ENCODE assay signal across 8 cellular contexts in genomic region chr3:119352863-119353527, GRCh38. TPM values are rescaled to one million over a fixed set of nuclear protein-coding genes. Genes with fewer than 3 reads are reported as not detected.
A peak's percentile ranks its signal among the peaks of the same experiment; 100 is the strongest.
DNase-seq lines count a peak whose midpoint lies in the region; ATAC-seq, FAIRE-seq and TF ChIP-seq lines count a peak whose summit lies in the region.

No MANE protein-coding gene starts in this region.

- H3K4me1 Mint-ChIP-seq in activated T-cell treated with anti-CD3 and anti-CD28 coated beads, Interleukin-2, amount 50 U/mL, for 4 hours (ENCODE audit: low read depth): peaks cover 36% of the 10 kb centered on the region

- no peaks in the 10 kb centered on the region for H3K36me3 ChIP-seq in keratinocyte (ENCODE audit: control insufficient read depth in 2 of 2, extremely low read depth in 1 of 2, insufficient read depth in 2 of 2, low read length in 2 of 2)

- H3K27ac ChIP-seq in HL-60 (replicated peaks) (no peak overlapping the region), keratinocyte (ENCODE audit: control insufficient read depth, insufficient read depth, low read length) (no peak overlapping the region)

- dilution Hi-C loops in keratinocyte (cut with MboI; ENCODE audit: extremely low pct_ligation_motif_present, low sequenced_read_pairs): no loop called here

- no peak for TF ChIP-seq CTCF in HL-60 (IDR thresholded peaks at IDR 0.05; ENCODE audit: insufficient read depth, low read length)
- peak in 2 of 3 experiments; percentile 20 to 27 for TF ChIP-seq CTCF in keratinocyte (optimal IDR thresholded peaks at IDR 0.05 in 1 of 3, IDR thresholded peaks at IDR 0.05 in 1 of 3, conservative IDR thresholded peaks at IDR 0.05 in 1 of 3; ENCODE audit: extremely low read depth in 1 of 3, insufficient read depth in 2 of 3, low read length in 3 of 3)

- H3K4me2 ChIP-seq in keratinocyte (ENCODE audit: control insufficient read depth, extremely low read depth, insufficient read depth, low read depth, low read length): no peak overlapping the region

- H3K4me1 ChIP-seq in keratinocyte (ENCODE audit: control insufficient read depth, extremely low read depth, insufficient read depth, low read length): peaks cover 4% of the 10 kb centered on the region

- FAIRE-seq in keratinocyte (lab: Jason Lieb, UNC): peak; percentile 39

- no peaks in the 10 kb centered on the region for H3K9me3 Mint-ChIP-seq in activated T-cell treated with anti-CD3 and anti-CD28 coated beads, Interleukin-2, amount 50 U/mL, for 4 hours

- DNase-seq in NCI-H82 (lab: John Stamatoyannopoulos, UW) (peak; percentile 37), NCI-H82 treated with DMSO at 0.1 percent for 48 hours (lab: John Stamatoyannopoulos, UW; ENCODE audit: unreplicated experiment) (no peak), HL-60 (ENCODE audit: low read depth in 1 of 2, low spot score in 1 of 2) (peak; percentile 32 to 57), keratinocyte (ENCODE audit: low read depth, low spot score) (no peak), NCI-H2227 treated with DMSO at 0.1 percent for 48 hours (lab: John Stamatoyannopoulos, UW) (no peak), HuH-7 (ENCODE audit: low spot score) (no peak), D341Med (ENCODE audit: low spot score) (no peak)
- DNase-seq in activated T-cell treated with anti-CD3 and anti-CD28 coated beads, Interleukin-2, amount 50 U/mL, for 4 hours: no peak

- H3K27me3 ChIP-seq in HL-60 (ENCODE audit: insufficient read depth, poor library complexity, severe bottlenecking) (no peaks in the 10 kb centered on the region), keratinocyte (ENCODE audit: control insufficient read depth, extremely low read depth, insufficient read depth, low read length) (no peaks in the 10 kb centered on the region)

- H3K9me3 ChIP-seq in keratinocyte (ENCODE audit: control insufficient read depth, low read depth, low read length): no peaks in the 10 kb centered on the region

- no peak overlapping the region for H2AFZ ChIP-seq in keratinocyte (ENCODE audit: control insufficient read depth, low read length)

- H4K20me1 ChIP-seq in keratinocyte (ENCODE audit: control insufficient read depth, extremely low read depth, insufficient read depth, low read length): no peaks in the 10 kb centered on the region

- no peaks in the 10 kb centered on the region for H3K9me1 ChIP-seq in keratinocyte (ENCODE audit: control insufficient read depth, extremely low read depth, insufficient read depth, low read length)

- peak in 1 of 2 donors; percentile 34 for ATAC-seq in activated T-cell treated with anti-CD3 and anti-CD28 coated beads, Interleukin-2, amount 50 U/mL, for 4 hours

- H3K36me3 Mint-ChIP-seq in activated T-cell treated with anti-CD3 and anti-CD28 coated beads, Interleukin-2, amount 50 U/mL, for 4 hours (ENCODE audit: insufficient read depth): no peaks in the 10 kb centered on the region

- H3K9ac ChIP-seq in keratinocyte (ENCODE audit: control insufficient read depth, extremely low read depth, insufficient read depth, low read length): no peak overlapping the region

- H3K4me3 ChIP-seq in HL-60 (replicated peaks; ENCODE audit: insufficient read depth, low read length) (no peak overlapping the region), keratinocyte (ENCODE audit: control insufficient read depth in 2 of 3, extremely low read depth in 1 of 3, insufficient read depth in 2 of 3, low read depth in 1 of 3, low read length in 3 of 3) (no peak overlapping the region)

- H3K27me3 Mint-ChIP-seq in activated T-cell treated with anti-CD3 and anti-CD28 coated beads, Interleukin-2, amount 50 U/mL, for 4 hours (ENCODE audit: low read depth): no peaks in the 10 kb centered on the region

- no peaks in the 10 kb centered on the region for H3K79me2 ChIP-seq in keratinocyte (ENCODE audit: control insufficient read depth, insufficient read depth, low read length)

- peak overlapping the region; percentile 9 for H3K4me3 Mint-ChIP-seq in activated T-cell treated with anti-CD3 and anti-CD28 coated beads, Interleukin-2, amount 50 U/mL, for 4 hours

RNA-seq across cellular contexts. Expression of gene ARHGAP31, which starts 58.8 kb away (rescaled TPM):
- total RNA-seq in activated T-cell treated with anti-CD3 and anti-CD28 coated beads, Interleukin-2, amount 50 U/mL, for 4 hours: 10 to 100 TPM; 16.0 to 22.0 (median 17.2) TPM
- polyA plus RNA-seq in keratinocyte: 3.0 to 4.8 TPM (median 3.5 TPM) in 3 replicates
- 0.52 TPM for polyA plus RNA-seq in keratinocyte (2011; ENCODE audit: low read depth)
- polyA plus RNA-seq in keratinocyte (2011; cell fraction: cytosol; rRNA removed): 2.6 and 3.2 TPM in 2 replicates
- polyA plus RNA-seq in keratinocyte (2011; cell fraction: nucleus; rRNA removed): 3.0 and 4.8 TPM in 2 replicates
- polyA plus RNA-seq in keratinocyte (2012; ENCODE audit: low replicate concordance): 0.76 and 2.4 TPM in 2 replicates
- 3.8 to 8.6 TPM (median 4.3 TPM) in 3 replicates for polyA minus RNA-seq in keratinocyte
- 3.3 TPM for polyA minus RNA-seq in keratinocyte (2011; cell fraction: cytosol; rRNA and poly(A)+ RNA removed)
- 3.0 and 6.6 TPM in 2 replicates for polyA minus RNA-seq in keratinocyte (2011; cell fraction: nucleus; rRNA and poly(A)+ RNA removed)

Comparison
In these comparisons a context has a peak if more than half of its experiments do, and no peak if none do; other contexts are left out.
1. DNase-seq: peak in NCI-H82 (single experiment) and HL-60 (2 of 2); none in NCI-H82 treated with DMSO at 0.1 percent for 48 hours (single experiment), activated T-cell treated with anti-CD3 and anti-CD28 coated beads, Interleukin-2, amount 50 U/mL, for 4 hours (single experiment), keratinocyte (single experiment), NCI-H2227 treated with DMSO at 0.1 percent for 48 hours (single experiment), HuH-7 (single experiment) and D341Med (single experiment).